In the genomic region with DNA sequence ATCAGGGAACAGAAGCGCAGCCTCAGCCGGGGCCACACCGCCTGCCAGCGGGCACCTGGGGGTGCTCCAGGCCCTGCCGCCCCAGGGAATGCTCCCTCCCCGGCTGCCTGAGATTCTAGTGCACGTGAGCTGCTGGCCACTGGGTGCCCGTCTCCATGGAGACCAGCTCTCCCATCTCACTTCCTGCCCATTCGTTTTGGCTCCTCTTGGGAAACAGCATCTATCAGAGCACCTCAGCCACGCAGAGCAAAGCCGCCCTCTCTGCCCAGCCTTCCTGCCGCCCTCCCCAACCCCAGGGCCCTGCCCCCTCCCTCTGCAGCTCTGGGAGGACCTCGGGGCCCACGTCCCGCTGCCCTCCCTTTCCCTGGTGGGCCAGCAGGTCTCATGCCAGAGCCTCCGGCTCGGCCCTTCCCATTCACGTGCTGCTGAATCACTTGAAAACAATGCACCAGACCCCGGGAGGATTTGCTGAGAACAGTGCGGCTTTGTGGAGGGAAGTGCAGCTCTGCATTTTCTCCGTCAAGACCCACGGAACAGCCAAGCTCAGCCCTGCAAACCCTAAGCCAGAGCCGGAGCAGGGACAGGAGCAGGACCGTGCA, we compare ENCODE assay signal across 1 cellular context.
A peak's percentile ranks its signal among the peaks of the same experiment; 100 is the strongest.
TF ChIP-seq lines count a peak whose summit lies in the region.

No MANE protein-coding gene starts in this region.

TF ChIP-seq in HepG2, 621 proteins besides CTCF, POLR2A, EP300 and RAD21 (continued from another document and continues in another):
- TF ChIP-seq, protein P1, sequence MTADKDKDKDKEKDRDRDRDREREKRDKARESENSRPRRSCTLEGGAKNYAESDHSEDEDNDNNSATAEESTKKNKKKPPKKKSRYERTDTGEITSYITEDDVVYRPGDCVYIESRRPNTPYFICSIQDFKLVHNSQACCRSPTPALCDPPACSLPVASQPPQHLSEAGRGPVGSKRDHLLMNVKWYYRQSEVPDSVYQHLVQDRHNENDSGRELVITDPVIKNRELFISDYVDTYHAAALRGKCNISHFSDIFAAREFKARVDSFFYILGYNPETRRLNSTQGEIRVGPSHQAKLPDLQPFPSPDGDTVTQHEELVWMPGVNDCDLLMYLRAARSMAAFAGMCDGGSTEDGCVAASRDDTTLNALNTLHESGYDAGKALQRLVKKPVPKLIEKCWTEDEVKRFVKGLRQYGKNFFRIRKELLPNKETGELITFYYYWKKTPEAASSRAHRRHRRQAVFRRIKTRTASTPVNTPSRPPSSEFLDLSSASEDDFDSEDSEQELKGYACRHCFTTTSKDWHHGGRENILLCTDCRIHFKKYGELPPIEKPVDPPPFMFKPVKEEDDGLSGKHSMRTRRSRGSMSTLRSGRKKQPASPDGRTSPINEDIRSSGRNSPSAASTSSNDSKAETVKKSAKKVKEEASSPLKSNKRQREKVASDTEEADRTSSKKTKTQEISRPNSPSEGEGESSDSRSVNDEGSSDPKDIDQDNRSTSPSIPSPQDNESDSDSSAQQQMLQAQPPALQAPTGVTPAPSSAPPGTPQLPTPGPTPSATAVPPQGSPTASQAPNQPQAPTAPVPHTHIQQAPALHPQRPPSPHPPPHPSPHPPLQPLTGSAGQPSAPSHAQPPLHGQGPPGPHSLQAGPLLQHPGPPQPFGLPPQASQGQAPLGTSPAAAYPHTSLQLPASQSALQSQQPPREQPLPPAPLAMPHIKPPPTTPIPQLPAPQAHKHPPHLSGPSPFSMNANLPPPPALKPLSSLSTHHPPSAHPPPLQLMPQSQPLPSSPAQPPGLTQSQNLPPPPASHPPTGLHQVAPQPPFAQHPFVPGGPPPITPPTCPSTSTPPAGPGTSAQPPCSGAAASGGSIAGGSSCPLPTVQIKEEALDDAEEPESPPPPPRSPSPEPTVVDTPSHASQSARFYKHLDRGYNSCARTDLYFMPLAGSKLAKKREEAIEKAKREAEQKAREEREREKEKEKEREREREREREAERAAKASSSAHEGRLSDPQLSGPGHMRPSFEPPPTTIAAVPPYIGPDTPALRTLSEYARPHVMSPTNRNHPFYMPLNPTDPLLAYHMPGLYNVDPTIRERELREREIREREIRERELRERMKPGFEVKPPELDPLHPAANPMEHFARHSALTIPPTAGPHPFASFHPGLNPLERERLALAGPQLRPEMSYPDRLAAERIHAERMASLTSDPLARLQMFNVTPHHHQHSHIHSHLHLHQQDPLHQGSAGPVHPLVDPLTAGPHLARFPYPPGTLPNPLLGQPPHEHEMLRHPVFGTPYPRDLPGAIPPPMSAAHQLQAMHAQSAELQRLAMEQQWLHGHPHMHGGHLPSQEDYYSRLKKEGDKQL (CRISPR knock-in tag; IDR thresholded peaks at IDR 0.05; ENCODE audit: low read depth), result no peak; the same call in 1 of the 2 replicates
- no peak for TF ChIP-seq CCAR2 (optimal IDR thresholded peaks at IDR 0.05; ENCODE audit: low read depth, low read length)
- TF ChIP-seq, protein P2, sequence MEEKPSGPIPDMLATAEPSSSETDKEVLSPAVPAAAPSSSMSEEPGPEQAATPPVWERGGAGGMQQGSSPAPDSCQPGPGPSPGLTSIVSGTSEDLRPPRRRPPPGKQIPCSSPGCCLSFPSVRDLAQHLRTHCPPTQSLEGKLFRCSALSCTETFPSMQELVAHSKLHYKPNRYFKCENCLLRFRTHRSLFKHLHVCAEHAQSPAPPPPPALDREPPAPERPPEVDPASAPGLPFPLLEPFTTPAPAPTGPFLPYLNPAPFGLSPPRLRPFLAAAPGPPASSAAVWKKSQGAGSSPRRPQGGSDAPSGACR (CRISPR knock-in tag; IDR thresholded peaks at IDR 0.05), result no peak
- peak; percentile 10; the same call in 1 of the 2 replicates for TF ChIP-seq STAG1 (CRISPR knock-in tag; IDR thresholded peaks at IDR 0.05)
- peak; percentile 59 for TF ChIP-seq GATAD2A (CRISPR knock-in tag; IDR thresholded peaks at IDR 0.05)
- TF ChIP-seq, protein P3, sequence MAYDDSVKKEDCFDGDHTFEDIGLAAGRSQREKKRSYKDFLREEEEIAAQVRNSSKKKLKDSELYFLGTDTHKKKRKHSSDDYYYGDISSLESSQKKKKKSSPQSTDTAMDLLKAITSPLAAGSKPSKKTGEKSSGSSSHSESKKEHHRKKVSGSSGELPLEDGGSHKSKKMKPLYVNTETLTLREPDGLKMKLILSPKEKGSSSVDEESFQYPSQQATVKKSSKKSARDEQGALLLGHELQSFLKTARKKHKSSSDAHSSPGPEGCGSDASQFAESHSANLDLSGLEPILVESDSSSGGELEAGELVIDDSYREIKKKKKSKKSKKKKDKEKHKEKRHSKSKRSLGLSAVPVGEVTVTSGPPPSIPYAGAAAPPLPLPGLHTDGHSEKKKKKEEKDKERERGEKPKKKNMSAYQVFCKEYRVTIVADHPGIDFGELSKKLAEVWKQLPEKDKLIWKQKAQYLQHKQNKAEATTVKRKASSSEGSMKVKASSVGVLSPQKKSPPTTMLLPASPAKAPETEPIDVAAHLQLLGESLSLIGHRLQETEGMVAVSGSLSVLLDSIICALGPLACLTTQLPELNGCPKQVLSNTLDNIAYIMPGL (CRISPR knock-in tag; IDR thresholded peaks at IDR 0.05; ENCODE audit: borderline replicate concordance in 1 of 2, low read depth in 1 of 2), result peak in 1 of 2 experiments; percentile 50; a peak in 2 of 4 replicates
- no peak for TF ChIP-seq TBX3 (IDR thresholded peaks at IDR 0.05; ENCODE audit: borderline replicate concordance)
- TF ChIP-seq MAFF (IDR thresholded peaks at IDR 0.05; ENCODE audit: low read depth, low read length), result peak; percentile 27; the same call in 1 of the 2 replicates
- no peak for TF ChIP-seq ZNF451 (CRISPR knock-in tag; IDR thresholded peaks at IDR 0.05)
- TF ChIP-seq FIP1L1 (IDR thresholded peaks at IDR 0.05; ENCODE audit: borderline replicate concordance, insufficient read depth, low read depth, low read length), result no peak
- no peak for TF ChIP-seq ZNF138 (CRISPR knock-in tag; IDR thresholded peaks at IDR 0.05; ENCODE audit: low read depth)
- TF ChIP-seq, protein P4, sequence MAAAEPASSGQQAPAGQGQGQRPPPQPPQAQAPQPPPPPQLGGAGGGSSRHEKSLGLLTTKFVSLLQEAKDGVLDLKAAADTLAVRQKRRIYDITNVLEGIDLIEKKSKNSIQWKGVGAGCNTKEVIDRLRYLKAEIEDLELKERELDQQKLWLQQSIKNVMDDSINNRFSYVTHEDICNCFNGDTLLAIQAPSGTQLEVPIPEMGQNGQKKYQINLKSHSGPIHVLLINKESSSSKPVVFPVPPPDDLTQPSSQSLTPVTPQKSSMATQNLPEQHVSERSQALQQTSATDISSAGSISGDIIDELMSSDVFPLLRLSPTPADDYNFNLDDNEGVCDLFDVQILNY (CRISPR knock-in tag; conservative IDR thresholded peaks at IDR 0.05), result no peak
- TF ChIP-seq ARID5B (CRISPR knock-in tag; IDR thresholded peaks at IDR 0.05), result peak; percentile 59
- no peak for TF ChIP-seq SATB2 (CRISPR knock-in tag; IDR thresholded peaks at IDR 0.05)
- TF ChIP-seq SOX6 (IDR thresholded peaks at IDR 0.05), result no peak
- TF ChIP-seq SOX6 (CRISPR knock-in tag; IDR thresholded peaks at IDR 0.05), result peak; percentile 74
- TF ChIP-seq ZNF879 (CRISPR knock-in tag; IDR thresholded peaks at IDR 0.05), result no peak
- no peak for TF ChIP-seq ZNF691 (CRISPR knock-in tag; IDR thresholded peaks at IDR 0.05; ENCODE audit: borderline replicate concordance, low read depth)
- TF ChIP-seq, protein P5, sequence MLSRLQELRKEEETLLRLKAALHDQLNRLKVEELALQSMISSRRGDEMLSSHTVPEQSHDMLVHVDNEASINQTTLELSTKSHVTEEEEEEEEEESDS (CRISPR knock-in tag; IDR thresholded peaks at IDR 0.05; ENCODE audit: borderline replicate concordance), result no peak
- TF ChIP-seq DMAP1 (CRISPR knock-in tag; IDR thresholded peaks at IDR 0.05), result peak; percentile 70
- TF ChIP-seq HNRNPH1 (optimal IDR thresholded peaks at IDR 0.05; ENCODE audit: low read depth, low read length), result no peak
- TF ChIP-seq HNF4A (CRISPR knock-in tag; IDR thresholded peaks at IDR 0.05), result no peak
- TF ChIP-seq SOX5 (CRISPR knock-in tag; IDR thresholded peaks at IDR 0.05; ENCODE audit: borderline replicate concordance), result peak; percentile 85
- TF ChIP-seq TBX2 (CRISPR knock-in tag; IDR thresholded peaks at IDR 0.05; ENCODE audit: borderline replicate concordance), result 0 out of 2 replicates have a peak, but pooled peaks have one; percentile 11
- no peak for TF ChIP-seq MLX (CRISPR knock-in tag; IDR thresholded peaks at IDR 0.05)
- TF ChIP-seq DZIP1 (CRISPR knock-in tag; IDR thresholded peaks at IDR 0.05), result 0 out of 2 replicates have a peak, but pooled peaks have one; percentile 10
- no peak for TF ChIP-seq SAFB2 (CRISPR knock-in tag; IDR thresholded peaks at IDR 0.05; ENCODE audit: borderline replicate concordance, low read depth)
- TF ChIP-seq ZNF34 (CRISPR knock-in tag; IDR thresholded peaks at IDR 0.05; ENCODE audit: borderline replicate concordance), result no peak
- TF ChIP-seq FOXP1 (IDR thresholded peaks at IDR 0.05), result no peak
- TF ChIP-seq FOXP1 (CRISPR knock-in tag; IDR thresholded peaks at IDR 0.05), result 0 out of 2 replicates have a peak, but pooled peaks have one; percentile 13
- peak; percentile 46; the same call in 1 of the 2 replicates for TF ChIP-seq KDM2A (CRISPR knock-in tag; IDR thresholded peaks at IDR 0.05; ENCODE audit: borderline replicate concordance, low read depth)
- peak; percentile 54 for TF ChIP-seq RFX1 (IDR thresholded peaks at IDR 0.05)
- TF ChIP-seq SPEN (CRISPR knock-in tag; IDR thresholded peaks at IDR 0.05; ENCODE audit: low read depth), result no peak
- TF ChIP-seq ZNF674 (CRISPR knock-in tag; IDR thresholded peaks at IDR 0.05; ENCODE audit: low read depth), result no peak
- TF ChIP-seq RXRA (CRISPR knock-in tag; IDR thresholded peaks at IDR 0.05), result peak; percentile 21; the same call in 1 of the 2 replicates
- peak; percentile 5 for TF ChIP-seq TEAD3 (CRISPR knock-in tag; optimal IDR thresholded peaks at IDR 0.05; ENCODE audit: borderline replicate concordance)
- 0 out of 2 replicates have a peak, but pooled peaks have one; percentile 10 for TF ChIP-seq RBFOX2 (IDR thresholded peaks at IDR 0.05; ENCODE audit: low read depth, low read length)
- TF ChIP-seq PATZ1 (CRISPR knock-in tag; IDR thresholded peaks at IDR 0.05), result peak; percentile 54; the same call in 1 of the 2 replicates
